Comparison of ENCODE assay signal across 17 cellular contexts in genomic region chrX:28910501-28910900, GRCh38.
DNase-seq lines count a peak whose midpoint lies in the region; TF ChIP-seq lines count a peak whose summit lies in the region.
"Had no signal": no experiment of that assay in that cellular context is flagged by ENCODE, and none has a peak within 500 bp of the region (broad histone marks: within the 10 kb centered on the region; RNA-seq: fewer than 3 reads in every experiment).

No MANE protein-coding gene starts in this region.

- TF ChIP-seq CTCF in cardiac fibroblast (IDR thresholded peaks at IDR 0.05; ENCODE audit: low read depth, low read length), result no peak

- H3K4me3 ChIP-seq in cardiac fibroblast (replicated peaks in 1 of 2; ENCODE audit: low read depth in 2 of 2, low read length in 2 of 2), result no peak overlapping the region

- DNase-seq in M059J (ENCODE audit: low read depth) (peak; percentile 9), cardiac fibroblast (ENCODE audit: low read depth in 2 of 2) (peak; percentile 5 to 8), kidney glomerular epithelial cell (lab: John Stamatoyannopoulos, UW) (peak; percentile 14), stromal cell of bone marrow (ENCODE audit: low read depth) (peak; percentile 1), COLO829 (ENCODE audit: low spot score) (no peak), CD1c-positive myeloid dendritic cell (ENCODE audit: extremely low spot score) (no peak)
- no peak for DNase-seq in stimulated activated CD8-positive, alpha-beta memory T cell treated with anti-CD3 and anti-CD28 coated beads, Interleukin-4, amount 100 ng/mL, for 48 hours
- DNase-seq: CD4-positive, alpha-beta T cell; H7; KG1; NCI-H1048; NCI-H146; NCI-H2081; NCI-H446; NCI-H69; NK-92 treated with Interleukin-12 subunit alpha and Interleukin-12 subunit beta, amount 100 ng/mL, for 24 hours; SHP77 treated with DMSO at 0.1 percent for 48 hours had no signal

Comparison
In these comparisons a context has a peak if more than half of its experiments do, and no peak if none do; other contexts are left out.
1. DNase-seq: peak in M059J (single experiment), cardiac fibroblast (2 of 2), kidney glomerular epithelial cell (single experiment) and stromal cell of bone marrow (single experiment); none in COLO829 (single experiment), CD1c-positive myeloid dendritic cell (single experiment) and stimulated activated CD8-positive, alpha-beta memory T cell treated with anti-CD3 and anti-CD28 coated beads, Interleukin-4, amount 100 ng/mL, for 48 hours (single experiment).